ENCODE assay signal across 16 cellular contexts in the genomic region with DNA sequence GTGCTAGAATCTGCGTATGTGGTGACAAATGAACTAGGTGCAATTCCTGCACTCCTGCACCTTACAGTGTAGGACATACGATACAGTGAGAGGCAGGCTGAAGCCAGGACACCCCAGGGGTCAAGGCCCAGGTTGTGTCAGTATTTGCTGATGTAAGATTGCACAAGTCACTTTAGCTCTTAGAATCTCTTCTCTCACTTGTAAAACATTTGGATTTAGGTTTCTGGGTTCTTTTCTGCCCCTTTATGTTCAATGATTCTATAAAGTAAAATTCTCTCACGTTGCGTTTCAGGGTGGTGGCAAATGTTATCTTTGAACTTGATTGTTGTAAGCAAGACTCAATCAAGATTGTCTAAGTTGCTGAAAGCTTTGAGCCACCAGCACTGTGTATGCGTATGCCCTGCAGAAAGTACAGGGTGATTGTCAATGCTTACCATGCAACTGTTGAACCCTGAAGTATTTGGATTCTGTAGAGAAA.
"Had no signal": no experiment of that assay in that cellular context is flagged by ENCODE, and none has a peak within 500 bp of the region (broad histone marks: within the 10 kb centered on the region; RNA-seq: fewer than 3 reads in every experiment).

No MANE protein-coding gene starts in this region.

- H3K4me3 ChIP-seq: esophagus squamous epithelium, pancreas, sigmoid colon, testis, upper lobe of left lung had no signal

- H3K9me3 ChIP-seq: esophagus squamous epithelium, pancreas, sigmoid colon, testis, upper lobe of left lung had no signal

- H3K27me3 ChIP-seq: esophagus squamous epithelium, pancreas, sigmoid colon, testis, upper lobe of left lung had no signal

- H3K27me3 Mint-ChIP-seq: activated CD4-positive, alpha-beta memory T cell treated with anti-CD3 and anti-CD28 coated beads, Interleukin-2, amount 10 ng/mL, durations not matched to agents 7 days and 5 days; activated CD8-positive, alpha-beta memory T cell treated with anti-CD3 and anti-CD28 coated beads, Interleukin-2, amount 10 ng/mL, durations not matched to agents 7 days and 5 days; dendritic cell treated with granulocyte-macrophage colony-stimulating factor and Interleukin-4, amounts not matched to agents 40 ng/mL and 50 ng/mL, for 4 days had no signal

- H3K4me1 Mint-ChIP-seq: activated CD4-positive, alpha-beta memory T cell treated with anti-CD3 and anti-CD28 coated beads, Interleukin-2, amount 10 ng/mL, durations not matched to agents 7 days and 5 days; activated CD8-positive, alpha-beta memory T cell treated with anti-CD3 and anti-CD28 coated beads, Interleukin-2, amount 10 ng/mL, durations not matched to agents 7 days and 5 days; stimulated activated effector memory CD8-positive, alpha-beta T cell treated with anti-CD3 and anti-CD28 coated beads, Interleukin-12 subunit alpha, Interleukin-12 subunit beta, amount 100 ng/mL, for 72 hours; T-cell had no signal

- H3K27ac Mint-ChIP-seq: activated CD4-positive, alpha-beta memory T cell treated with anti-CD3 and anti-CD28 coated beads, Interleukin-2, amount 10 ng/mL, durations not matched to agents 7 days and 5 days; activated CD8-positive, alpha-beta memory T cell treated with anti-CD3 and anti-CD28 coated beads, Interleukin-2, amount 10 ng/mL, durations not matched to agents 7 days and 5 days; activated naive CD8-positive, alpha-beta T cell; dendritic cell treated with granulocyte-macrophage colony-stimulating factor and Interleukin-4, amounts not matched to agents 40 ng/mL and 50 ng/mL, for 4 days; stimulated activated effector memory CD8-positive, alpha-beta T cell treated with anti-CD3 and anti-CD28 coated beads, Interleukin-12 subunit alpha, Interleukin-12 subunit beta, amount 100 ng/mL, for 72 hours; T-cell had no signal

- H3K27ac ChIP-seq: esophagus squamous epithelium, pancreas, sigmoid colon, testis, upper lobe of left lung had no signal

- H3K4me3 Mint-ChIP-seq: activated CD4-positive, alpha-beta memory T cell treated with anti-CD3 and anti-CD28 coated beads, Interleukin-2, amount 10 ng/mL, durations not matched to agents 7 days and 5 days; activated CD8-positive, alpha-beta memory T cell treated with anti-CD3 and anti-CD28 coated beads, Interleukin-2, amount 10 ng/mL, durations not matched to agents 7 days and 5 days; activated naive CD8-positive, alpha-beta T cell; dendritic cell treated with granulocyte-macrophage colony-stimulating factor and Interleukin-4, amounts not matched to agents 40 ng/mL and 50 ng/mL, for 4 days; stimulated activated effector memory CD8-positive, alpha-beta T cell treated with anti-CD3 and anti-CD28 coated beads, Interleukin-12 subunit alpha, Interleukin-12 subunit beta, amount 100 ng/mL, for 72 hours; T-cell had no signal

- ATAC-seq: activated CD8-positive, alpha-beta memory T cell treated with anti-CD3 and anti-CD28 coated beads, Interleukin-2, amount 10 ng/mL, durations not matched to agents 7 days and 5 days; pancreas; stimulated activated effector memory CD8-positive, alpha-beta T cell treated with anti-CD3 and anti-CD28 coated beads, Interleukin-12 subunit alpha, Interleukin-12 subunit beta, amount 100 ng/mL, for 72 hours; T-cell had no signal

- H3K36me3 ChIP-seq: esophagus squamous epithelium, pancreas, sigmoid colon, upper lobe of left lung had no signal

- DNase-seq: activated CD4-positive, alpha-beta memory T cell treated with anti-CD3 and anti-CD28 coated beads, Interleukin-2, amount 10 ng/mL, durations not matched to agents 7 days and 5 days; activated CD4-positive, alpha-beta T cell treated with anti-CD3 and anti-CD28 coated beads for 48 hours; activated CD4-positive, CD25-positive, alpha-beta regulatory T cell; activated CD8-positive, alpha-beta memory T cell treated with anti-CD3 and anti-CD28 coated beads, Interleukin-2, amount 10 ng/mL, durations not matched to agents 7 days and 5 days; effector memory CD4-positive, alpha-beta T cell; esophagus squamous epithelium; mammary epithelial cell; pancreas; sigmoid colon; stimulated activated CD4-positive, alpha-beta T cell treated with anti-CD3 and anti-CD28 coated beads, Interleukin-4, amount 100 ng/mL, for 24 hours; T-cell; testis; upper lobe of left lung had no signal

- H3K36me3 Mint-ChIP-seq: activated CD8-positive, alpha-beta memory T cell treated with anti-CD3 and anti-CD28 coated beads, Interleukin-2, amount 10 ng/mL, durations not matched to agents 7 days and 5 days; activated naive CD8-positive, alpha-beta T cell; stimulated activated effector memory CD8-positive, alpha-beta T cell treated with anti-CD3 and anti-CD28 coated beads, Interleukin-12 subunit alpha, Interleukin-12 subunit beta, amount 100 ng/mL, for 72 hours; T-cell had no signal

- H3K4me1 ChIP-seq: esophagus squamous epithelium, testis, upper lobe of left lung had no signal

- H3K9me3 Mint-ChIP-seq: activated CD4-positive, alpha-beta memory T cell treated with anti-CD3 and anti-CD28 coated beads, Interleukin-2, amount 10 ng/mL, durations not matched to agents 7 days and 5 days; dendritic cell treated with granulocyte-macrophage colony-stimulating factor and Interleukin-4, amounts not matched to agents 40 ng/mL and 50 ng/mL, for 4 days; stimulated activated effector memory CD8-positive, alpha-beta T cell treated with anti-CD3 and anti-CD28 coated beads, Interleukin-12 subunit alpha, Interleukin-12 subunit beta, amount 100 ng/mL, for 72 hours; T-cell had no signal
